Comparison of ENCODE assay signal across 15 cellular contexts in genomic region chr13:28609936-28610335, GRCh38. TPM values are rescaled to one million over a fixed set of nuclear protein-coding genes. Genes with fewer than 3 reads are reported as not detected.
A peak's percentile ranks its signal among the peaks of the same experiment; 100 is the strongest.
DNase-seq lines count a peak whose midpoint lies in the region; ATAC-seq and TF ChIP-seq lines count a peak whose summit lies in the region.
"Had no signal": no experiment of that assay in that cellular context is flagged by ENCODE, and none has a peak within 500 bp of the region (broad histone marks: within the 10 kb centered on the region; RNA-seq: fewer than 3 reads in every experiment).

No MANE protein-coding gene starts in this region.

- no peaks in the 10 kb centered on the region for H3K9me3 ChIP-seq in PC-3 (ENCODE audit: low read length)
- no peaks in the 10 kb centered on the region for H3K9me3 ChIP-seq in osteoblast (ENCODE audit: low read depth, low read length)
- H3K9me3 ChIP-seq: left lung, psoas muscle, thoracic aorta had no signal

- no peaks in the 10 kb centered on the region for H3K9me2 ChIP-seq in PC-3 (replicated peaks; ENCODE audit: low read length)

- H3K27me3 ChIP-seq in PC-3 (ENCODE audit: low read length): no peaks in the 10 kb centered on the region
- H3K27me3 ChIP-seq in osteoblast (ENCODE audit: insufficient read depth, low read length): no peaks in the 10 kb centered on the region
- H3K27me3 ChIP-seq: left lung had no signal

- CTCF ChIA-PET in PC-3 (lab: Charles Lee): no interaction called here

- intact Hi-C loops in PC-3 (cut with micrococcal nuclease): no loop called here
- intact Hi-C loops in dendritic cell treated with granulocyte-macrophage colony-stimulating factor and Interleukin-4, amounts not matched to agents 40 ng/mL and 50 ng/mL, for 4 days (cut with micrococcal nuclease): no loop called here

- TF ChIP-seq CTCF in PC-3 (conservative IDR thresholded peaks at IDR 0.05; ENCODE audit: low read depth, low read length) (no peak), osteoblast (IDR thresholded peaks at IDR 0.05; ENCODE audit: extremely low read depth, low read depth, low read length) (no peak)

- H4K20me1 ChIP-seq in PC-3 (ENCODE audit: low read length) (no peaks in the 10 kb centered on the region), osteoblast (ENCODE audit: insufficient read depth, low read length) (no peaks in the 10 kb centered on the region)

- H3K27ac Mint-ChIP-seq in dendritic cell treated with granulocyte-macrophage colony-stimulating factor and Interleukin-4, amounts not matched to agents 40 ng/mL and 50 ng/mL, for 4 days: peak overlapping the region; percentile 48
- H3K27ac Mint-ChIP-seq: activated naive CD4-positive, alpha-beta T cell treated with anti-CD3 and anti-CD28 coated beads, Interleukin-2, amount 10 ng/mL, durations not matched to agents 7 days and 5 days had no signal

- BruUV-seq in PC-3 (replicated peaks; lab: Mats Ljungman, UMichigan): no TSS peak

- POLR2A ChIA-PET in PC-3 (lab: Charles Lee; ENCODE audit: unreplicated experiment): no interaction called here

- H3K36me3 ChIP-seq in PC-3 (ENCODE audit: low read depth, low read length) (no peaks in the 10 kb centered on the region), osteoblast (ENCODE audit: insufficient read depth, low read length) (no peaks in the 10 kb centered on the region)
- H3K36me3 ChIP-seq: left lung, thoracic aorta had no signal

- no peak overlapping the region for H3K4me3 ChIP-seq in PC-3 (ENCODE audit: low read length)
- H3K4me3 ChIP-seq in osteoblast (ENCODE audit: insufficient read depth, low read length): no peak overlapping the region
- H3K4me3 ChIP-seq: left lung, psoas muscle, thoracic aorta had no signal

- H3F3A ChIP-seq in PC-3 (ENCODE audit: low read length, unreplicated experiment): no peaks in the 10 kb centered on the region

- 0 out of 2 replicates have a peak overlapping the region, but pooled peaks have one; percentile 13 for H3K4me2 ChIP-seq in PC-3 (ENCODE audit: low read length)
- no peak overlapping the region for H3K4me2 ChIP-seq in osteoblast (ENCODE audit: insufficient read depth, low read length)

- H3K79me2 ChIP-seq in PC-3 (ENCODE audit: low read length): no peaks in the 10 kb centered on the region
- H3K79me2 ChIP-seq in osteoblast (ENCODE audit: insufficient read depth, low read length): no peaks in the 10 kb centered on the region

- H3K36me3 Mint-ChIP-seq in dendritic cell treated with granulocyte-macrophage colony-stimulating factor and Interleukin-4, amounts not matched to agents 40 ng/mL and 50 ng/mL, for 4 days (ENCODE audit: low read depth): no peaks in the 10 kb centered on the region
- H3K36me3 Mint-ChIP-seq: activated naive CD4-positive, alpha-beta T cell treated with anti-CD3 and anti-CD28 coated beads, Interleukin-2, amount 10 ng/mL, durations not matched to agents 7 days and 5 days had no signal

- no peaks in the 10 kb centered on the region for H3K27me3 Mint-ChIP-seq in dendritic cell treated with granulocyte-macrophage colony-stimulating factor and Interleukin-4, amounts not matched to agents 40 ng/mL and 50 ng/mL, for 4 days

- peak overlapping the region; percentile 25; the same call in 1 of the 2 replicates for H3K9ac ChIP-seq in PC-3 (ENCODE audit: low read length)

- peak; percentile 19 for DNase-seq in GM03348 (ENCODE audit: low spot score)
- DNase-seq in PC-3: peak; percentile 71
- no peak for DNase-seq in osteoblast (ENCODE audit: insufficient read length, low spot score, missing footprints)
- no peak for DNase-seq in germinal center (ENCODE audit: low spot score)
- no peak for DNase-seq in 8988T
- DNase-seq: activated naive CD4-positive, alpha-beta T cell treated with anti-CD3 and anti-CD28 coated beads, Interleukin-2, amount 10 ng/mL, durations not matched to agents 7 days and 5 days; caudate nucleus; COR-L47; KBM-7; left lung; NCI-H510A; psoas muscle had no signal

- H3K27ac ChIP-seq in PC-3 (ENCODE audit: low read length): peak overlapping the region; percentile 65
- peak overlapping the region; percentile 9 for H3K27ac ChIP-seq in osteoblast (ENCODE audit: low read depth, low read length)
- H3K27ac ChIP-seq: left lung, psoas muscle, thoracic aorta had no signal

- peaks cover 50% of the 10 kb centered on the region for H3K4me1 Mint-ChIP-seq in dendritic cell treated with granulocyte-macrophage colony-stimulating factor and Interleukin-4, amounts not matched to agents 40 ng/mL and 50 ng/mL, for 4 days (ENCODE audit: low read depth)

- ATAC-seq in PC-3 (peak; percentile 78), HG03095 (IDR thresholded peaks at IDR 0.05; ENCODE audit: unreplicated experiment) (no peak)
- ATAC-seq: left lung, psoas muscle had no signal

- no peaks in the 10 kb centered on the region for H3K9me3 Mint-ChIP-seq in dendritic cell treated with granulocyte-macrophage colony-stimulating factor and Interleukin-4, amounts not matched to agents 40 ng/mL and 50 ng/mL, for 4 days
- H3K9me3 Mint-ChIP-seq: activated naive CD4-positive, alpha-beta T cell treated with anti-CD3 and anti-CD28 coated beads, Interleukin-2, amount 10 ng/mL, durations not matched to agents 7 days and 5 days had no signal

- peaks cover 12% of the 10 kb centered on the region for H3K4me1 ChIP-seq in PC-3 (ENCODE audit: insufficient read depth, low read length)
- H3K4me1 ChIP-seq in osteoblast (ENCODE audit: insufficient read depth, low read length): no peaks in the 10 kb centered on the region
- H3K4me1 ChIP-seq: psoas muscle had no signal

- no peak overlapping the region for H2AFZ ChIP-seq in PC-3 (ENCODE audit: low read length)
- no peak overlapping the region for H2AFZ ChIP-seq in osteoblast (ENCODE audit: low read length)

- H3K4me3 Mint-ChIP-seq in dendritic cell treated with granulocyte-macrophage colony-stimulating factor and Interleukin-4, amounts not matched to agents 40 ng/mL and 50 ng/mL, for 4 days: no peak overlapping the region
- H3K4me3 Mint-ChIP-seq: activated naive CD4-positive, alpha-beta T cell treated with anti-CD3 and anti-CD28 coated beads, Interleukin-2, amount 10 ng/mL, durations not matched to agents 7 days and 5 days had no signal

RNA-seq across cellular contexts. Expression of gene POMP, which starts 49.0 kb away (rescaled TPM):
- total RNA-seq in PC-3 (2014; rRNA removed) (64.4 and 92.8 TPM in 2 replicates), osteoblast (70.7 and 73.1 TPM in 2 replicates)

Comparison
In these comparisons a context has a peak if more than half of its experiments do, and no peak if none do; other contexts are left out.
1. DNase-seq: peak in GM03348 (single experiment) and PC-3 (single experiment); none in osteoblast (single experiment), germinal center (single experiment) and 8988T (single experiment).